29 cellular contexts compared by ENCODE assay signal in genomic region chr12:3229577-3229976, GRCh38.
DNase-seq lines count a peak whose midpoint lies in the region; ATAC-seq and TF ChIP-seq lines count a peak whose summit lies in the region.
"Had no signal": no experiment of that assay in that cellular context is flagged by ENCODE, and none has a peak within 500 bp of the region (broad histone marks: within the 10 kb centered on the region; RNA-seq: fewer than 3 reads in every experiment).

No MANE protein-coding gene starts in this region.

- 0 out of 2 replicates have a peak, but pooled peaks cover 3% of the 10 kb centered on the region for H3K9me3 ChIP-seq in OCI-LY3 (ENCODE audit: insufficient read depth, low read length)
- peaks cover 5% of the 10 kb centered on the region for H3K9me3 ChIP-seq in mesenchymal stem cell (ENCODE audit: control insufficient read depth, low read length)

- H3K23ac ChIP-seq in mesenchymal stem cell (ENCODE audit: low read length in 2 of 2): no peak overlapping the region

- H4K91ac ChIP-seq in mesenchymal stem cell (ENCODE audit: low read length): no peak overlapping the region

- DNase-seq in NCI-H146 (lab: John Stamatoyannopoulos, UW) (peak; percentile 23), NCI-H146 treated with DMSO at 0.1 percent for 48 hours (lab: John Stamatoyannopoulos, UW; ENCODE audit: unreplicated experiment) (no peak), mesenchymal stem cell (no peak), GM19240 (ENCODE audit: insufficient read length, low spot score) (no peak), mucosa of gallbladder (ENCODE audit: low spot score) (no peak), activated gamma-delta T cell (lab: John Stamatoyannopoulos, UW) (no peak)
- DNase-seq: activated CD4-positive, alpha-beta memory T cell treated with anti-CD3 and anti-CD28 coated beads for 36 hours; activated CD4-positive, CD25-positive, alpha-beta regulatory T cell treated with anti-CD3 and anti-CD28 coated beads, Interleukin-2, amount 50 U/mL, for 72 hours; activated CD8-positive, alpha-beta memory T cell treated with anti-CD3 and anti-CD28 coated beads, Interleukin-2, amount 50 U/mL, for 4 hours; activated naive CD4-positive, alpha-beta T cell treated with Interleukin-2 at 50 U/mL for 16 hours; Caco-2; GDM1; H9; head of caudate nucleus; midbrain; MV-4-11; NCI-H1694; PC-3; stimulated activated CD4-positive, alpha-beta T cell treated with anti-CD3 and anti-CD28 coated beads, Interleukin-15, amount 100 ng/mL, for 24 hours; stimulated activated CD4-positive, alpha-beta T cell treated with anti-CD3 and anti-CD28 coated beads, Interleukin-4, amount 100 ng/mL, for 4 hours; T-helper 17 cell; upper lobe of left lung had no signal

- WGBS in mesenchymal stem cell: 96% methylated on average over 5 of the region's 5 CpGs

- no peak for TF ChIP-seq CTCF in OCI-LY3 (IDR thresholded peaks at IDR 0.05; ENCODE audit: low read depth, low read length)

- H3K27me3 ChIP-seq in OCI-LY3 (ENCODE audit: low read depth, low read length) (peaks cover 30% of the 10 kb centered on the region), mesenchymal stem cell (ENCODE audit: control insufficient read depth in 1 of 2, insufficient read depth in 1 of 2, low read length in 2 of 2) (peaks cover 0 to 11% of the 10 kb centered on the region in 2 experiments)
- H3K27me3 ChIP-seq: upper lobe of left lung had no signal

- no peak overlapping the region for H2BK12ac ChIP-seq in mesenchymal stem cell (ENCODE audit: low read length in 2 of 2)

- H2AFZ ChIP-seq in OCI-LY3 (ENCODE audit: low read depth, low read length) (no peak overlapping the region), mesenchymal stem cell (ENCODE audit: low read depth, low read length) (no peak overlapping the region)

- H3K14ac ChIP-seq in mesenchymal stem cell (ENCODE audit: low read length in 2 of 2): no peak overlapping the region

- H3K4ac ChIP-seq in mesenchymal stem cell (ENCODE audit: low read depth in 1 of 2, low read length in 2 of 2): no peak overlapping the region

- peaks cover 25% of the 10 kb centered on the region for H3K79me1 ChIP-seq in mesenchymal stem cell (replicated peaks; ENCODE audit: low read length, poor library complexity, severe bottlenecking)

- ATAC-seq in GM19025 (IDR thresholded peaks at IDR 0.05; ENCODE audit: low read depth, unreplicated experiment): peak; percentile 47
- ATAC-seq: esophagus mucosa; HepG2; PC-3; SK-N-SH treated with all-trans-retinoic acid at 6 μM for 48 hours; stimulated activated effector memory CD8-positive, alpha-beta T cell treated with anti-CD3 and anti-CD28 coated beads, Interleukin-12 subunit alpha, Interleukin-12 subunit beta, amount 100 ng/mL, for 72 hours; T-helper 17 cell had no signal

- no peak overlapping the region for H4K8ac ChIP-seq in mesenchymal stem cell (ENCODE audit: low read length)

- no peak overlapping the region for H3K4me3 ChIP-seq in OCI-LY3 (ENCODE audit: low read length)
- no peak overlapping the region for H3K4me3 ChIP-seq in mesenchymal stem cell (ENCODE audit: insufficient read depth in 1 of 2, low read depth in 1 of 2, low read length in 2 of 2)
- H3K4me3 ChIP-seq: upper lobe of left lung had no signal

- no peaks in the 10 kb centered on the region for H3K36me3 ChIP-seq in OCI-LY3 (replicated peaks; ENCODE audit: low read depth, low read length)
- H3K36me3 ChIP-seq in mesenchymal stem cell (ENCODE audit: control insufficient read depth in 1 of 2, insufficient read depth in 2 of 2, low read depth in 1 of 2, low read length in 2 of 2): peaks cover 0 to 8% of the 10 kb centered on the region in 2 experiments

- no peaks in the 10 kb centered on the region for H4K20me1 ChIP-seq in OCI-LY3 (ENCODE audit: insufficient read depth, low read length)

- no peaks in the 10 kb centered on the region for H3K79me2 ChIP-seq in OCI-LY3 (ENCODE audit: low read length)

- peak overlapping the region; percentile 29 for H2AK5ac ChIP-seq in mesenchymal stem cell (ENCODE audit: low read length, severe bottlenecking)

- H2BK5ac ChIP-seq in mesenchymal stem cell (ENCODE audit: low read depth, low read length, poor library complexity, severe bottlenecking): no peak overlapping the region

- no peak overlapping the region for H3K9ac ChIP-seq in OCI-LY3 (ENCODE audit: low read length)
- H3K9ac ChIP-seq in mesenchymal stem cell (ENCODE audit: low read length): no peak overlapping the region

- peaks cover 50% of the 10 kb centered on the region for H3K4me1 ChIP-seq in OCI-LY3 (ENCODE audit: low read length)
- peaks cover 50% of the 10 kb centered on the region for H3K4me1 ChIP-seq in mesenchymal stem cell (ENCODE audit: control insufficient read depth, insufficient read depth, low read depth, low read length)
- H3K4me1 ChIP-seq: Caco-2 had no signal

- H2BK120ac ChIP-seq in mesenchymal stem cell (ENCODE audit: low read depth, low read length): no peak overlapping the region

- no peak overlapping the region for H3K27ac ChIP-seq in OCI-LY3 (ENCODE audit: low read length)
- H3K27ac ChIP-seq in mesenchymal stem cell (ENCODE audit: low read length, poor library complexity, severe bottlenecking): no peak overlapping the region
- H3K27ac ChIP-seq: 22Rv1, upper lobe of left lung had no signal

- no peak overlapping the region for H2BK15ac ChIP-seq in mesenchymal stem cell (ENCODE audit: low read depth, poor library complexity, severe bottlenecking)

- H3K18ac ChIP-seq in mesenchymal stem cell (ENCODE audit: low read depth in 1 of 2, low read length in 2 of 2): no peak overlapping the region

- H3K4me2 ChIP-seq in OCI-LY3 (ENCODE audit: low read length) (peak overlapping the region; percentile 39), mesenchymal stem cell (ENCODE audit: low read length, poor library complexity, severe bottlenecking) (no peak overlapping the region)
